In genomic region chrX:18426004-18426320, GRCh38 we compare ENCODE assay signal across 8 cellular contexts. TPM values are rescaled to one million over a fixed set of nuclear protein-coding genes. Genes with fewer than 3 reads are reported as not detected.
DNase-seq lines count a peak whose midpoint lies in the region; ATAC-seq and TF ChIP-seq lines count a peak whose summit lies in the region.

No MANE protein-coding gene starts in this region.

- no peaks in the 10 kb centered on the region for H3K36me3 Mint-ChIP-seq in nephron (ENCODE audit: low read depth)

- ATAC-seq in GM18498 (IDR thresholded peaks at IDR 0.05; ENCODE audit: unreplicated experiment) (peak; percentile 11), HG03442 (IDR thresholded peaks at IDR 0.05; ENCODE audit: unreplicated experiment) (no peak)

- H3K27me3 Mint-ChIP-seq in nephron (ENCODE audit: low read depth) = peaks cover 12% of the 10 kb centered on the region

- H3K4me3 Mint-ChIP-seq in nephron = peak overlapping the region; percentile 86 to 91 (median 89)

- WGBS in ectodermal cell, 2 experiments = 0% methylated on average over 40 of the region's 40 CpGs

- H3K36me3 ChIP-seq in MG63 (no peaks in the 10 kb centered on the region), ectodermal cell (ENCODE audit: control insufficient read depth, insufficient read depth, low read length) (no peaks in the 10 kb centered on the region)

- TF ChIP-seq CTCF in nephron (IDR thresholded peaks at IDR 0.05; ENCODE audit: unreplicated experiment in 3 of 3) = no peak

- no peak overlapping the region for H3K27ac ChIP-seq in ectodermal cell (ENCODE audit: insufficient read depth, low read depth, low read length, poor library complexity, severe bottlenecking)

- peaks cover 9% of the 10 kb centered on the region for H3K27me3 ChIP-seq in MG63
- peaks cover 5% of the 10 kb centered on the region for H3K27me3 ChIP-seq in ectodermal cell (ENCODE audit: control insufficient read depth, insufficient read depth, low read length, poor library complexity, severe bottlenecking)

- H3K4me3 ChIP-seq in MG63 = peak overlapping the region; percentile 63
- H3K4me3 ChIP-seq in ectodermal cell (ENCODE audit: insufficient read depth, low read depth, low read length) = peak overlapping the region; percentile 66

- peaks cover 10% of the 10 kb centered on the region for H3K4me1 Mint-ChIP-seq in nephron

- DNase-seq in MG63 (no peak), hippocampal formation (lab: John Stamatoyannopoulos, UW) (no peak), OCI-M2 (lab: John Stamatoyannopoulos, UW; ENCODE audit: unreplicated experiment) (no peak), NAMALWA (ENCODE audit: low spot score) (no peak)

- H3K9me3 Mint-ChIP-seq in nephron = peaks cover 16% of the 10 kb centered on the region

- H3K4me1 ChIP-seq in ectodermal cell (ENCODE audit: control insufficient read depth, insufficient read depth, low read length) = no peaks in the 10 kb centered on the region

- H3K27ac Mint-ChIP-seq in nephron = peak overlapping the region; percentile 15 to 76 (median 52)

- H3K9me3 ChIP-seq in MG63 = no peaks in the 10 kb centered on the region
- H3K9me3 ChIP-seq in ectodermal cell (ENCODE audit: control insufficient read depth, low read length) = no peaks in the 10 kb centered on the region

RNA-seq across cellular contexts. Expression of gene CDKL5, which starts 0.6 kb away (rescaled TPM):
- total RNA-seq in MG63 (2014; rRNA removed; shearing (Covaris generic); ENCODE audit: low replicate concordance) = not detected in 2 replicates
- 7.0 TPM for polyA plus RNA-seq in ectodermal cell (2013, experiment 1 of 4)
- 8.6 TPM for polyA plus RNA-seq in ectodermal cell (2013, experiment 2 of 4)
- polyA plus RNA-seq in ectodermal cell (2013, experiment 3 of 4) = 6.7 TPM
- polyA plus RNA-seq in ectodermal cell (2013, experiment 4 of 4) = 6.0 TPM
